Comparison of ENCODE assay signal across 21 cellular contexts in genomic region chr17:41848788-41849187, GRCh38. TPM values are rescaled to one million over a fixed set of nuclear protein-coding genes. Genes with fewer than 3 reads are reported as not detected.
DNase-seq lines count a peak whose midpoint lies in the region; ATAC-seq and TF ChIP-seq lines count a peak whose summit lies in the region.
"Had no signal": no experiment of that assay in that cellular context is flagged by ENCODE, and none has a peak within 500 bp of the region (broad histone marks: within the 10 kb centered on the region; RNA-seq: fewer than 3 reads in every experiment).

No MANE protein-coding gene starts in this region.

- no peak for TF ChIP-seq POLR2A in IMR-90 (IDR thresholded peaks at IDR 0.05; ENCODE audit: low read depth, low read length)

- H3K4me2 ChIP-seq in BLaER1 (peak overlapping the region; percentile 54), IMR-90 (ENCODE audit: low read depth, low read length) (no peak overlapping the region), mesenchymal stem cell (ENCODE audit: low read length, poor library complexity, severe bottlenecking) (no peak overlapping the region)

- H3K9ac ChIP-seq in BLaER1 = no peak overlapping the region
- no peak overlapping the region for H3K9ac ChIP-seq in IMR-90 (ENCODE audit: low read depth, low read length)
- peak overlapping the region; percentile 35 for H3K9ac ChIP-seq in mesenchymal stem cell (ENCODE audit: low read length)

- dilution Hi-C loops in IMR-90 (cut with HindIII; ENCODE audit: low sequenced_read_pairs, unreplicated experiment) = no loop called here

- H3K4me1 ChIP-seq in BLaER1 = peaks cover 38% of the 10 kb centered on the region
- H3K4me1 ChIP-seq in IMR-90 (ENCODE audit: control insufficient read depth, insufficient read depth, low read length) = 0 out of 2 replicates have a peak, but pooled peaks cover 2% of the 10 kb centered on the region
- no peaks in the 10 kb centered on the region for H3K4me1 ChIP-seq in mesenchymal stem cell (ENCODE audit: control insufficient read depth, insufficient read depth, low read depth, low read length)
- H3K4me1 ChIP-seq: SJSA1 had no signal

- WGBS in IMR-90 (ENCODE audit: extremely low coverage in 2 of 2, insufficient read length in 1 of 2), 2 experiments = no CpG with 5 or more reads among the region's 4 CpGs
- 100% methylated on average over 1 of the region's 4 CpGs for WGBS in mesenchymal stem cell

- ATAC-seq in IMR-90 (ENCODE audit: low read depth) = peak; percentile 74
- ATAC-seq: HCT116 had no signal

- H3K9me3 ChIP-seq in BLaER1 = no peaks in the 10 kb centered on the region
- no peaks in the 10 kb centered on the region for H3K9me3 ChIP-seq in IMR-90 (ENCODE audit: control insufficient read depth, insufficient read depth, low read length)
- no peaks in the 10 kb centered on the region for H3K9me3 ChIP-seq in mesenchymal stem cell (ENCODE audit: control insufficient read depth, low read length)
- H3K9me3 ChIP-seq: SJSA1 had no signal

- no peak overlapping the region for H2BK20ac ChIP-seq in IMR-90 (ENCODE audit: low read depth, low read length)

- H4K8ac ChIP-seq in IMR-90 (ENCODE audit: low read depth in 2 of 2, low read length in 2 of 2) = no peak overlapping the region
- no peak overlapping the region for H4K8ac ChIP-seq in mesenchymal stem cell (ENCODE audit: low read length)

- DNase-seq in IMR-90 = peak; percentile 66
- no peak for DNase-seq in coronary artery (ENCODE audit: low spot score)
- DNase-seq in mesenchymal stem cell = no peak
- DNase-seq in kidney tubule cell (ENCODE audit: low spot score) = no peak
- DNase-seq in G401 (ENCODE audit: low spot score) = no peak
- no peak for DNase-seq in NCI-H1417 treated with DMSO at 0.1 percent for 48 hours (lab: John Stamatoyannopoulos, UW)
- DNase-seq in NCI-H2171 treated with DMSO at 0.1 percent for 48 hours (lab: John Stamatoyannopoulos, UW) = no peak
- DNase-seq: AML-193; CD4-positive, alpha-beta T cell; EL; MV-4-11; NCI-H146; NCI-H2081 treated with DMSO at 0.1 percent for 48 hours; NCI-H226; NCI-H526 had no signal

- H3K14ac ChIP-seq in IMR-90 (replicated peaks; ENCODE audit: low read depth, low read length) (0 out of 2 replicates have a peak overlapping the region, but pooled peaks have one; percentile 46), mesenchymal stem cell (ENCODE audit: low read length in 2 of 2) (no peak overlapping the region)

- no peak for TF ChIP-seq RAD21 in IMR-90 (IDR thresholded peaks at IDR 0.05; ENCODE audit: low read length)

- H3K9me1 ChIP-seq in IMR-90 (ENCODE audit: insufficient read depth, low read length) = peaks cover 9% of the 10 kb centered on the region

- H3K4ac ChIP-seq in IMR-90 (ENCODE audit: low read depth, low read length) (no peak overlapping the region), mesenchymal stem cell (ENCODE audit: low read depth in 1 of 2, low read length in 2 of 2) (no peak overlapping the region)

- H3K27me3 ChIP-seq in BLaER1 = no peaks in the 10 kb centered on the region
- no peaks in the 10 kb centered on the region for H3K27me3 ChIP-seq in IMR-90 (ENCODE audit: control insufficient read depth, insufficient read depth, low read length)
- no peaks in the 10 kb centered on the region for H3K27me3 ChIP-seq in mesenchymal stem cell (ENCODE audit: control insufficient read depth in 1 of 2, insufficient read depth in 1 of 2, low read length in 2 of 2)
- H3K27me3 ChIP-seq: SJSA1 had no signal

- in situ Hi-C loops in IMR-90 (cut with MboI; ENCODE audit: low sequenced_read_pairs) = no loop called here
- in situ Hi-C loops in G401 (cut with HindIII; ENCODE audit: low sequenced_read_pairs) = no loop called here

- H2AFZ ChIP-seq in IMR-90 (replicated peaks; ENCODE audit: low read length, poor library complexity) = no peak overlapping the region
- H2AFZ ChIP-seq in mesenchymal stem cell (ENCODE audit: low read depth, low read length) = no peak overlapping the region

- POLR2A ChIA-PET in IMR-90 (lab: Charles Lee; ENCODE audit: unreplicated experiment) = no interaction called here

- H3K27ac ChIP-seq in BLaER1 (no peak overlapping the region), IMR-90 (ENCODE audit: insufficient read depth, low read length) (no peak overlapping the region), coronary artery (peak overlapping the region in 1 of 2 donors; percentile 26), mesenchymal stem cell (ENCODE audit: low read length, poor library complexity, severe bottlenecking) (no peak overlapping the region)
- H3K27ac ChIP-seq: RWPE1, SJSA1 had no signal

- no peak overlapping the region for H2BK120ac ChIP-seq in IMR-90 (ENCODE audit: low read depth, low read length)
- no peak overlapping the region for H2BK120ac ChIP-seq in mesenchymal stem cell (ENCODE audit: low read depth, low read length)

- H3K36me3 ChIP-seq in BLaER1 (peaks cover 29% of the 10 kb centered on the region), IMR-90 (ENCODE audit: control insufficient read depth, insufficient read depth, low read length) (peaks cover 7% of the 10 kb centered on the region), mesenchymal stem cell (ENCODE audit: control insufficient read depth in 1 of 2, insufficient read depth in 2 of 2, low read depth in 1 of 2, low read length in 2 of 2) (peaks cover 13% of the 10 kb centered on the region in 2 experiments)

- intact Hi-C loops in IMR-90 (cut with micrococcal nuclease) = no loop called here

- H2AK5ac ChIP-seq in IMR-90 (ENCODE audit: low read depth, low read length) = no peak overlapping the region
- no peak overlapping the region for H2AK5ac ChIP-seq in mesenchymal stem cell (ENCODE audit: low read length, severe bottlenecking)

- H2BK15ac ChIP-seq in IMR-90 (ENCODE audit: low read depth, low read length) (no peak overlapping the region), mesenchymal stem cell (ENCODE audit: low read depth, poor library complexity, severe bottlenecking) (no peak overlapping the region)

- H3K23ac ChIP-seq in IMR-90 (ENCODE audit: low read depth, low read length) = no peak overlapping the region
- no peak overlapping the region for H3K23ac ChIP-seq in mesenchymal stem cell (ENCODE audit: low read length in 2 of 2)

- H4K5ac ChIP-seq in IMR-90 (ENCODE audit: low read depth, low read length) = no peak overlapping the region

- peaks cover 68% of the 10 kb centered on the region for H4K20me1 ChIP-seq in BLaER1
- H4K20me1 ChIP-seq in IMR-90 (ENCODE audit: insufficient read depth, low read length) = peaks cover 33% of the 10 kb centered on the region

- TF ChIP-seq CTCF in IMR-90 (conservative IDR thresholded peaks at IDR 0.05; ENCODE audit: low read depth, low read length) = no peak
- TF ChIP-seq CTCF in coronary artery (IDR thresholded peaks at IDR 0.05) = no peak

- no peak overlapping the region for H3K4me3 ChIP-seq in BLaER1
- no peak overlapping the region for H3K4me3 ChIP-seq in IMR-90 (ENCODE audit: insufficient read depth, low read depth, low read length)
- peak overlapping the region; percentile 26 for H3K4me3 ChIP-seq in coronary artery
- no peak overlapping the region for H3K4me3 ChIP-seq in mesenchymal stem cell (ENCODE audit: insufficient read depth in 1 of 2, low read depth in 1 of 2, low read length in 2 of 2)
- H3K4me3 ChIP-seq: SJSA1 had no signal

- no peak overlapping the region for H2BK12ac ChIP-seq in mesenchymal stem cell (ENCODE audit: low read length in 2 of 2)

- H2BK5ac ChIP-seq in IMR-90 (ENCODE audit: low read depth, low read length, poor library complexity, severe bottlenecking) = no peak overlapping the region
- no peak overlapping the region for H2BK5ac ChIP-seq in mesenchymal stem cell (ENCODE audit: low read depth, low read length, poor library complexity, severe bottlenecking)

- no TSS peak for BruUV-seq in IMR-90 (replicated peaks; lab: Mats Ljungman, UMichigan)

- H3K18ac ChIP-seq in IMR-90 (ENCODE audit: low read depth, low read length) (no peak overlapping the region), mesenchymal stem cell (ENCODE audit: low read depth in 1 of 2, low read length in 2 of 2) (no peak overlapping the region)

- CTCF ChIA-PET in IMR-90 (lab: Yijun Ruan, JAX) = interaction anchor here (2.0 kb wide), 1 partner anchor 15 kb away, joined by 6 read pairs; no protein-coding TSS in a partner anchor

- no peak overlapping the region for H3K56ac ChIP-seq in IMR-90 (ENCODE audit: extremely low read depth, insufficient read depth, low read length)

- no peak overlapping the region for H2AK9ac ChIP-seq in IMR-90 (replicated peaks; ENCODE audit: low read depth, low read length, poor library complexity)

- peaks cover 20 to 45% of the 10 kb centered on the region in 2 experiments for H3K79me1 ChIP-seq in IMR-90 (ENCODE audit: low read depth in 1 of 2, low read length in 2 of 2)
- peaks cover 26% of the 10 kb centered on the region for H3K79me1 ChIP-seq in mesenchymal stem cell (replicated peaks; ENCODE audit: low read length, poor library complexity, severe bottlenecking)

- H4K91ac ChIP-seq in IMR-90 (ENCODE audit: insufficient read depth, low read depth, low read length) = no peak overlapping the region
- H4K91ac ChIP-seq in mesenchymal stem cell (ENCODE audit: low read length) = no peak overlapping the region

RNA-seq across cellular contexts. Expression of gene KLHL10, which starts 11.2 kb away (rescaled TPM):
- total RNA-seq in IMR-90 (2012; rRNA removed) = under 0.01 and 0.18 TPM in 2 replicates
- 0.07 TPM in 1 of 2 replicates, not detected in the other for polyA plus RNA-seq in IMR-90 (2012; rRNA removed)
- 0.08 TPM in 1 of 2 replicates, not detected in the other for polyA plus RNA-seq in IMR-90 (2012; cell fraction: cytosol; rRNA removed)
- 0.05 and 0.34 TPM in 2 replicates for polyA plus RNA-seq in IMR-90 (2012; cell fraction: nucleus; rRNA removed; ENCODE audit: low replicate concordance)
- not detected for polyA plus RNA-seq in mesenchymal stem cell (2013, experiment 1 of 2)
- 0.03 TPM for polyA plus RNA-seq in mesenchymal stem cell (2013, experiment 2 of 2)
- not detected in 2 replicates for total RNA-seq in G401 (2014; rRNA removed; shearing (Covaris generic))
- total RNA-seq: A673; CD4-positive, alpha-beta T cell; HT1080; SJSA1 had no signal

RNA-seq across cellular contexts. Expression of gene NT5C3B, which starts 12.8 kb away (rescaled TPM):
- 83.0 and 92.7 TPM in 2 replicates for total RNA-seq in IMR-90 (2012; rRNA removed)
- 58.0 and 59.9 TPM in 2 replicates for polyA plus RNA-seq in IMR-90 (2012; rRNA removed)
- 47.4 and 50.6 TPM in 2 replicates for polyA plus RNA-seq in IMR-90 (2012; cell fraction: cytosol; rRNA removed)
- polyA plus RNA-seq in IMR-90 (2012; cell fraction: nucleus; rRNA removed; ENCODE audit: low replicate concordance) = 45.6 and 79.0 TPM in 2 replicates
- 50.3 TPM for polyA plus RNA-seq in mesenchymal stem cell (2013, experiment 1 of 2)
- polyA plus RNA-seq in mesenchymal stem cell (2013, experiment 2 of 2) = 50.3 TPM
- total RNA-seq in G401 (2014; rRNA removed; shearing (Covaris generic)) = 75.8 and 77.8 TPM in 2 replicates

RNA-seq across cellular contexts. Expression of gene KLHL11, which starts 16.4 kb away (rescaled TPM):
- 38.5 and 43.6 TPM in 2 replicates for total RNA-seq in IMR-90 (2012; rRNA removed)
- 3.5 and 4.1 TPM in 2 replicates for polyA plus RNA-seq in IMR-90 (2012; rRNA removed)
- polyA plus RNA-seq in IMR-90 (2012; cell fraction: cytosol; rRNA removed) = 1.5 TPM in 2 replicates
- polyA plus RNA-seq in IMR-90 (2012; cell fraction: nucleus; rRNA removed; ENCODE audit: low replicate concordance) = 1.5 and 3.6 TPM in 2 replicates
- polyA plus RNA-seq in mesenchymal stem cell (2013, experiment 1 of 2) = 2.7 TPM
- 2.6 TPM for polyA plus RNA-seq in mesenchymal stem cell (2013, experiment 2 of 2)
- 13.4 and 16.2 TPM in 2 replicates for total RNA-seq in G401 (2014; rRNA removed; shearing (Covaris generic))

RNA-seq across cellular contexts. Expression of gene FKBP10, which starts 36.0 kb away (rescaled TPM):
- total RNA-seq in IMR-90 (2012; rRNA removed) = 156 and 170 TPM in 2 replicates
- polyA plus RNA-seq in IMR-90 (2012; rRNA removed) = 984 and 1,083 TPM in 2 replicates
- 808 and 968 TPM in 2 replicates for polyA plus RNA-seq in IMR-90 (2012; cell fraction: cytosol; rRNA removed)
- 1,533 and 3,276 TPM in 2 replicates for polyA plus RNA-seq in IMR-90 (2012; cell fraction: nucleus; rRNA removed; ENCODE audit: low replicate concordance)
- 641 TPM for polyA plus RNA-seq in mesenchymal stem cell (2013, experiment 1 of 2)
- polyA plus RNA-seq in mesenchymal stem cell (2013, experiment 2 of 2) = 626 TPM
- total RNA-seq in G401 (2014; rRNA removed; shearing (Covaris generic)) = 207 and 220 TPM in 2 replicates
- total RNA-seq: CD4-positive, alpha-beta T cell had no signal

RNA-seq across cellular contexts. Expression of gene P3H4, which starts 37.0 kb away (rescaled TPM):
- 21.5 and 22.2 TPM in 2 replicates for total RNA-seq in IMR-90 (2012; rRNA removed)
- 66.7 and 76.9 TPM in 2 replicates for polyA plus RNA-seq in IMR-90 (2012; rRNA removed)
- polyA plus RNA-seq in IMR-90 (2012; cell fraction: cytosol; rRNA removed) = 97.5 and 103 TPM in 2 replicates
- 24.6 and 46.5 TPM in 2 replicates for polyA plus RNA-seq in IMR-90 (2012; cell fraction: nucleus; rRNA removed; ENCODE audit: low replicate concordance)
- polyA plus RNA-seq in mesenchymal stem cell (2013, experiment 1 of 2) = 63.6 TPM
- polyA plus RNA-seq in mesenchymal stem cell (2013, experiment 2 of 2) = 62.2 TPM
- 30.5 and 40.4 TPM in 2 replicates for total RNA-seq in G401 (2014; rRNA removed; shearing (Covaris generic))
